Comparison of ENCODE assay signal across 18 cellular contexts in the genomic region with DNA sequence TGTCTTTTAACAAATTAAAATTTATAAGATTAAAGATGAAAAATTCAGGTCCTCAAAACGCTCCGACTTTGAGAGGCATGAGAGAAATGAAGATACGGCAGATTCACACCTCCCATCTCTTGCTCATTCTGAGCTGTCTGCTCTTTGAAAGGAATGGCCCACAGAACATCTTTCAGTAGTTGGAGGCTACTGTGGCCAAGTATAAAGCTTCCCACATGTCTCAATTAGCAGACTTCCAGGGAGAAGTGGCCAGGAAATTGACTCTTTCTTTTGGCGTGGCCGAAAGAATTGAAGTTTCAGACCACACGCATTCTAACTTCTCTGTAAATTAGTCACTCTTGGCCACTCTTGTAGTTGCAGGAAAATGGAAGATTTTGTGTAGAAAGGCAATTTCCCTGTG.
DNase-seq lines count a peak whose midpoint lies in the region; ATAC-seq, FAIRE-seq and TF ChIP-seq lines count a peak whose summit lies in the region.
"Had no signal": no experiment of that assay in that cellular context is flagged by ENCODE, and none has a peak within 500 bp of the region (broad histone marks: within the 10 kb centered on the region; RNA-seq: fewer than 3 reads in every experiment).

No MANE protein-coding gene starts in this region.

- BruUV-seq in K562 (replicated peaks; lab: Mats Ljungman, UMichigan) = no TSS peak
- no TSS peak for BruUV-seq in PC-3 (replicated peaks; lab: Mats Ljungman, UMichigan)

- peak; percentile 11 for FAIRE-seq in K562 (lab: Jason Lieb, UNC)
- FAIRE-seq: GM12891, urothelium cell line had no signal

- TF ChIP-seq RAD21 in K562 (CRISPR knock-in tag; conservative IDR thresholded peaks at IDR 0.05 in 1 of 2, IDR thresholded peaks at IDR 0.05 in 1 of 2) = no peak

- in situ Hi-C loops in K562 (cut with MboI) = no loop called here

- no peak for TF ChIP-seq CTCF in K562 (IDR thresholded peaks at IDR 0.05 in 2 of 3, conservative IDR thresholded peaks at IDR 0.05 in 1 of 3; ENCODE audit: insufficient read depth in 2 of 3, low read depth in 1 of 3, low read length in 3 of 3)
- no peak for TF ChIP-seq CTCF in lower lobe of right lung (IDR thresholded peaks at IDR 0.05)
- no peak for TF ChIP-seq CTCF in PC-3 (conservative IDR thresholded peaks at IDR 0.05; ENCODE audit: low read depth, low read length)

- H3K9ac ChIP-seq in K562 (ENCODE audit: insufficient read depth in 1 of 2, low read depth in 2 of 2, low read length in 2 of 2) = no peak overlapping the region
- H3K9ac ChIP-seq in PC-3 (ENCODE audit: low read length) = no peak overlapping the region

- H3K27ac ChIP-seq in K562 (ENCODE audit: extremely low read depth, low read depth, low read length) (no peak overlapping the region), lower lobe of right lung (no peak overlapping the region), PC-3 (ENCODE audit: low read length) (no peak overlapping the region)

- H2AFZ ChIP-seq in K562 (ENCODE audit: low read depth, low read length) (no peak overlapping the region), PC-3 (ENCODE audit: low read length) (no peak overlapping the region)

- intact Hi-C loops in K562 (cut with micrococcal nuclease) (no loop called here), lower lobe of right lung (cut with DNase I) (loop anchor here (5.0 kb wide), 1 partner anchor 127 kb away; no protein-coding TSS in a partner anchor), PC-3 (cut with micrococcal nuclease) (loop anchor here (10.0 kb wide), 2 partner anchors 99 to 319 kb away; no protein-coding TSS in a partner anchor)

- H3K9me1 ChIP-seq in K562 (ENCODE audit: control insufficient read depth, insufficient read depth, low read length) = no peaks in the 10 kb centered on the region

- H3K4me1 ChIP-seq in K562 (replicated peaks in 1 of 2; ENCODE audit: control insufficient read depth in 2 of 2, insufficient read depth in 2 of 2, low read length in 2 of 2) = no peaks in the 10 kb centered on the region
- H3K4me1 ChIP-seq in lower lobe of right lung = peaks cover 20% of the 10 kb centered on the region
- peaks cover 14% of the 10 kb centered on the region for H3K4me1 ChIP-seq in PC-3 (ENCODE audit: insufficient read depth, low read length)

- no peaks in the 10 kb centered on the region for H4K20me1 ChIP-seq in K562 (replicated peaks; ENCODE audit: control insufficient read depth, insufficient read depth, low read length)
- H4K20me1 ChIP-seq in PC-3 (ENCODE audit: low read length) = no peaks in the 10 kb centered on the region

- H3K27me3 ChIP-seq in K562 (ENCODE audit: control insufficient read depth in 2 of 2, insufficient read depth in 2 of 2, low read length in 2 of 2) (no peaks in the 10 kb centered on the region), lower lobe of right lung (ENCODE audit: low read depth) (no peaks in the 10 kb centered on the region), PC-3 (ENCODE audit: low read length) (no peaks in the 10 kb centered on the region)

- no peak for ATAC-seq in K562
- no peak for ATAC-seq in memory B cell (ENCODE audit: low read depth)
- ATAC-seq in HG03460 (IDR thresholded peaks at IDR 0.05; ENCODE audit: unreplicated experiment) = no peak
- no peak for ATAC-seq in lower lobe of right lung
- ATAC-seq in PC-3 = no peak

- H3K4me3 ChIP-seq in K562 (no peak overlapping the region), lower lobe of right lung (no peak overlapping the region), PC-3 (ENCODE audit: low read length) (no peak overlapping the region)
- H3K4me3 ChIP-seq: skin epidermis had no signal

- H3K9me3 Mint-ChIP-seq in memory B cell = peaks cover 1% of the 10 kb centered on the region

- no peak for TF ChIP-seq POLR2A in K562 (conservative IDR thresholded peaks at IDR 0.05)

- no peak for TF ChIP-seq EP300 in K562 (IDR thresholded peaks at IDR 0.05; ENCODE audit: low read length)

- H3K27ac Mint-ChIP-seq in memory B cell = peak overlapping the region; percentile 78

- H3K36me3 ChIP-seq in K562 (ENCODE audit: control insufficient read depth, insufficient read depth, low read length) = peaks cover 16% of the 10 kb centered on the region; the same call in 1 of the 3 replicates
- peaks cover 19% of the 10 kb centered on the region for H3K36me3 ChIP-seq in lower lobe of right lung
- 0 out of 2 replicates have a peak, but pooled peaks cover 5% of the 10 kb centered on the region for H3K36me3 ChIP-seq in PC-3 (ENCODE audit: low read depth, low read length)

- H3K4me1 Mint-ChIP-seq in memory B cell = peaks cover 18% of the 10 kb centered on the region

- H3K79me2 ChIP-seq in K562 (ENCODE audit: control insufficient read depth, insufficient read depth, low read length) (no peaks in the 10 kb centered on the region), PC-3 (ENCODE audit: low read length) (peaks cover 13% of the 10 kb centered on the region; the same call in 1 of the 2 replicates)

- peaks cover 20% of the 10 kb centered on the region for H3K36me3 Mint-ChIP-seq in memory B cell

- POLR2A ChIA-PET in K562 (lab: Yijun Ruan, JAX) (interaction anchor here (1.1 kb wide), 1 partner anchor 9 kb away, joined by 3 read pairs; no protein-coding TSS in a partner anchor), PC-3 (lab: Charles Lee; ENCODE audit: unreplicated experiment) (no interaction called here)

- DNase-seq in CD1c-positive myeloid dendritic cell (ENCODE audit: extremely low spot score) (peak; percentile 39), HCEC 1CT (peak; percentile 17), K562 (ENCODE audit: extremely low read depth in 1 of 4, low spot score in 3 of 4) (no peak), memory B cell (ENCODE audit: low spot score in 2 of 2) (no peak), lower lobe of right lung (no peak), SHP77 treated with DMSO at 0.1 percent for 48 hours (lab: John Stamatoyannopoulos, UW) (no peak), PC-3 (no peak)
- DNase-seq: activated CD8-positive, alpha-beta memory T cell treated with anti-CD3 and anti-CD28 coated beads, Interleukin-2, amount 50 U/mL, for 4 hours; activated naive CD4-positive, alpha-beta T cell treated with anti-CD3 and anti-CD28 coated beads, Interleukin-2, amount 50 U/mL, for 16 hours; central memory CD4-positive, alpha-beta T cell; DND-41; NCI-H2029; NCI-H510A; stimulated activated naive CD4-positive, alpha-beta T cell had no signal

- 87% methylated on average over 6 of the region's 6 CpGs for WGBS in K562 (ENCODE audit: insufficient coverage, low coverage, missing lambda C conversion rate)

- H3K4me2 ChIP-seq in K562 (ENCODE audit: insufficient read depth, low read length) (no peak overlapping the region), PC-3 (ENCODE audit: low read length) (no peak overlapping the region)

- no peaks in the 10 kb centered on the region for H3K27me3 Mint-ChIP-seq in memory B cell

- H3K9me2 ChIP-seq in PC-3 (replicated peaks; ENCODE audit: low read length) = no peaks in the 10 kb centered on the region

- no peak overlapping the region for H3K4me3 Mint-ChIP-seq in memory B cell

- CTCF ChIA-PET in K562 (lab: Yijun Ruan, JAX; ENCODE audit: low intra/inter-chr PET ratio) = no interaction called here
- CTCF ChIA-PET in PC-3 (lab: Charles Lee) = no interaction called here

- H3F3A ChIP-seq in PC-3 (ENCODE audit: low read length, unreplicated experiment) = no peaks in the 10 kb centered on the region

- H3K9me3 ChIP-seq in K562 (replicated peaks; ENCODE audit: control insufficient read depth, insufficient read depth, low read depth, low read length) (no peaks in the 10 kb centered on the region), lower lobe of right lung (no peaks in the 10 kb centered on the region), PC-3 (ENCODE audit: low read length) (no peaks in the 10 kb centered on the region)

TF ChIP-seq in K562, 482 proteins besides CTCF, POLR2A, EP300 and RAD21:
- TF ChIP-seq SMARCE1 (IDR thresholded peaks at IDR 0.05) (no peak), FUS (optimal IDR thresholded peaks at IDR 0.05; ENCODE audit: low read depth, low read length) (no peak), OTX1 (CRISPR knock-in tag; IDR thresholded peaks at IDR 0.05) (no peak), ILF3 (IDR thresholded peaks at IDR 0.05; ENCODE audit: borderline replicate concordance) (no peak), PHB (CRISPR knock-in tag; IDR thresholded peaks at IDR 0.05) (no peak), KHSRP (IDR thresholded peaks at IDR 0.05) (no peak), ZNF639 (CRISPR knock-in tag; conservative IDR thresholded peaks at IDR 0.05 in 1 of 2, IDR thresholded peaks at IDR 0.05 in 1 of 2) (no peak), CCNT2 (IDR thresholded peaks at IDR 0.05; ENCODE audit: borderline replicate concordance, extremely low read depth, insufficient read length, low read depth, low read length) (no peak), TRIM24 (IDR thresholded peaks at IDR 0.05) (no peak), ELF2 (CRISPR knock-in tag; IDR thresholded peaks at IDR 0.05) (no peak)

Comparison
In these comparisons a context has a peak if more than half of its experiments do, and no peak if none do; other contexts are left out.
1. DNase-seq: peak in CD1c-positive myeloid dendritic cell (single experiment) and HCEC 1CT (single experiment); none in K562 (0 of 4), memory B cell (0 of 2), lower lobe of right lung (single experiment), SHP77 treated with DMSO at 0.1 percent for 48 hours (single experiment) and PC-3 (single experiment).